In genomic region chr15:99476413-99477222, GRCh38 we compare ENCODE assay signal across 8 cellular contexts.
DNase-seq lines count a peak whose midpoint lies in the region; ATAC-seq and TF ChIP-seq lines count a peak whose summit lies in the region.

No MANE protein-coding gene starts in this region.

- H3K4me3 ChIP-seq in HFF-Myc (replicated peaks; ENCODE audit: low read depth, low read length) (no peak overlapping the region), PC-3 (ENCODE audit: low read length) (peak overlapping the region; percentile 33), brain microvascular endothelial cell (ENCODE audit: low read depth, low read length) (peak overlapping the region; percentile 26)

- TSS peak; percentile 58 for BruUV-seq in PC-3 (replicated peaks; lab: Mats Ljungman, UMichigan)

- ATAC-seq in PC-3 (peak; percentile 93), left colon (peak; percentile 79), HG02970 (IDR thresholded peaks at IDR 0.05; ENCODE audit: low FRiP score, unreplicated experiment) (no peak)

- peaks cover 27% of the 10 kb centered on the region for H3K4me1 ChIP-seq in PC-3 (ENCODE audit: insufficient read depth, low read length)

- CTCF ChIA-PET in PC-3 (lab: Charles Lee): interaction anchor here (0.6 kb wide), 2 partner anchors 42 to 253 kb away, joined by 3 read pairs; no protein-coding TSS in a partner anchor

- in situ Hi-C loops in brain microvascular endothelial cell (cut with HindIII; ENCODE audit: low pct_ligation_motif_present, low sequenced_read_pairs): no loop called here

- no peaks in the 10 kb centered on the region for H3K79me2 ChIP-seq in PC-3 (ENCODE audit: low read length)

- H3K9me2 ChIP-seq in PC-3 (replicated peaks; ENCODE audit: low read length): no peaks in the 10 kb centered on the region

- H3K27me3 ChIP-seq in PC-3 (ENCODE audit: low read length) (no peaks in the 10 kb centered on the region), brain microvascular endothelial cell (replicated peaks) (no peaks in the 10 kb centered on the region)

- TF ChIP-seq CTCF in HFF-Myc (IDR thresholded peaks at IDR 0.05; ENCODE audit: low read depth, low read length, missing control alignments) (no peak), PC-3 (conservative IDR thresholded peaks at IDR 0.05; ENCODE audit: low read depth, low read length) (no peak), brain microvascular endothelial cell (IDR thresholded peaks at IDR 0.05; ENCODE audit: low read depth, low read length, missing control alignments) (no peak)

- H2AFZ ChIP-seq in PC-3 (ENCODE audit: low read length): peak overlapping the region; percentile 69

- H4K20me1 ChIP-seq in PC-3 (ENCODE audit: low read length): no peaks in the 10 kb centered on the region

- peak overlapping the region; percentile 75 for H3K4me2 ChIP-seq in PC-3 (ENCODE audit: low read length)

- POLR2A ChIA-PET in PC-3 (lab: Charles Lee; ENCODE audit: unreplicated experiment): interaction anchor here (0.6 kb wide), 2 partner anchors 37 to 227 kb away, joined by 4 to 7 read pairs; no protein-coding TSS in a partner anchor

- H3K36me3 ChIP-seq in PC-3 (ENCODE audit: low read depth, low read length) (no peaks in the 10 kb centered on the region), brain microvascular endothelial cell (replicated peaks) (no peaks in the 10 kb centered on the region)

- peak; percentile 96 for DNase-seq in EL
- DNase-seq in HFF-Myc (ENCODE audit: extremely low read depth, low read depth): peak; percentile 83
- DNase-seq in PC-3: peak; percentile 96
- peak; percentile 97 for DNase-seq in brain microvascular endothelial cell
- peak; percentile 48 to 62 for DNase-seq in left colon
- DNase-seq in stromal cell of bone marrow (ENCODE audit: low read depth): peak; percentile 99
- DNase-seq in SW 1271 (lab: John Stamatoyannopoulos, UW): no peak

- H3K9me3 ChIP-seq in PC-3 (ENCODE audit: low read length): no peaks in the 10 kb centered on the region

- intact Hi-C loops in PC-3 (cut with micrococcal nuclease): no loop called here
- intact Hi-C loops in left colon (cut with DNase I, micrococcal nuclease): no loop called here

- peak overlapping the region; percentile 60 for H3K9ac ChIP-seq in PC-3 (ENCODE audit: low read length)

- peaks cover 8% of the 10 kb centered on the region for H3F3A ChIP-seq in PC-3 (ENCODE audit: low read length, unreplicated experiment)

- H3K27ac ChIP-seq in PC-3 (ENCODE audit: low read length): peak overlapping the region; percentile 86
- peak overlapping the region; percentile 50 for H3K27ac ChIP-seq in brain microvascular endothelial cell

Comparison
In these comparisons a context has a peak if more than half of its experiments do, and no peak if none do; other contexts are left out.
1. DNase-seq: peak in EL (single experiment), HFF-Myc (single experiment), PC-3 (single experiment), brain microvascular endothelial cell (single experiment), left colon (2 of 2) and stromal cell of bone marrow (single experiment); none in SW 1271 (0 of 2).